16 cellular contexts compared by ENCODE assay signal in the genomic region with DNA sequence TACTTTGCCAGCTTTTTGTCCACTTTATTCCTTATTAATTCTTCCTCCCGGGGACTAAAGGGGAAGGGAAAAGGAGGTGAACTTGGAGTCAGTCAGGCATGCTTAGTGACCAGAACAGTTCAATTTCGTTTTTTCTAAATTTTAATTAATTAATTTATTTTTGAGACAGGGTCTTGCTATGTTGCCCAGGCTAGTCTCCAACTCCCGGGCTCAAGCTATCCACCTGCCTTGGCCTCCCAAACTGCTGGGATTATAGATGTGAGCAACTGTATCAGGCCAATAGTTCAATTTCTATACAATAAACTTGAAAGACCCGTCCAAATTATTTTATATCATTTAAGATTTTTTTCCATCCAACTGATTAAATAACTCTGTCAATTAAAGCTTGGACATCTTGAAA. TPM values are rescaled to one million over a fixed set of nuclear protein-coding genes. Genes with fewer than 3 reads are reported as not detected.
DNase-seq lines count a peak whose midpoint lies in the region; ATAC-seq and TF ChIP-seq lines count a peak whose summit lies in the region.
"Had no signal": no experiment of that assay in that cellular context is flagged by ENCODE, and none has a peak within 500 bp of the region (broad histone marks: within the 10 kb centered on the region; RNA-seq: fewer than 3 reads in every experiment).

No MANE protein-coding gene starts in this region.

- H3K36me3 Mint-ChIP-seq in CD8-positive, alpha-beta memory T cell, result peaks cover 0 to 24% (median 7%) of the 10 kb centered on the region in 3 donors

- H2AFZ ChIP-seq in OCI-LY3 (ENCODE audit: low read depth, low read length), result no peak overlapping the region

- no peaks in the 10 kb centered on the region for H3K27me3 ChIP-seq in CD8-positive, alpha-beta memory T cell (ENCODE audit: insufficient read depth, low read length, poor library complexity, severe bottlenecking)
- H3K27me3 ChIP-seq in OCI-LY3 (ENCODE audit: low read depth, low read length) (no peaks in the 10 kb centered on the region), dorsolateral prefrontal cortex (no peaks in the 10 kb centered on the region), sigmoid colon (no peaks in the 10 kb centered on the region)
- H3K27me3 ChIP-seq: foreskin keratinocyte, stomach had no signal

- no peak for DNase-seq in CD8-positive, alpha-beta memory T cell
- DNase-seq in dorsolateral prefrontal cortex (no peak), sigmoid colon (no peak), NCI-H510A (lab: John Stamatoyannopoulos, UW) (no peak), NCI-H1417 treated with DMSO at 0.1 percent for 48 hours (lab: John Stamatoyannopoulos, UW) (no peak)
- DNase-seq: activated naive CD4-positive, alpha-beta T cell; foreskin keratinocyte; GOT3; NCI-H187 treated with DMSO at 0.1 percent for 48 hours; NCI-H774; stimulated activated CD4-positive, alpha-beta T cell treated with anti-CD3 and anti-CD28 coated beads, Interleukin-4, amount 100 ng/mL, for 24 hours; stomach had no signal

- H3K27ac Mint-ChIP-seq in CD8-positive, alpha-beta memory T cell, result peak overlapping the region in 3 of 8 donors; percentile 85 to 98 (median 92)

- peaks cover 22% of the 10 kb centered on the region for H3K4me1 ChIP-seq in CD8-positive, alpha-beta memory T cell (ENCODE audit: insufficient read depth, low read length)
- H3K4me1 ChIP-seq in OCI-LY3 (ENCODE audit: low read length), result peaks cover 36% of the 10 kb centered on the region
- peaks cover 0 to 37% (median 27%) of the 10 kb centered on the region in 4 donors for H3K4me1 ChIP-seq in sigmoid colon
- H3K4me1 ChIP-seq: foreskin keratinocyte had no signal

- intact Hi-C loops in dorsolateral prefrontal cortex (cut with DNase I), result loop anchor here in 1 of 2 donors (5.0 kb wide), 1 partner anchor 76 kb away; a partner anchor contains a TSS
- intact Hi-C loops in sigmoid colon (cut with DNase I), result loop anchor here (5.0 kb wide), 1 partner anchor 86 kb away; a partner anchor contains a TSS

- POLR2A ChIA-PET in CD8-positive, alpha-beta memory T cell (lab: Charles Lee), result no interaction called here

- H3K4me1 Mint-ChIP-seq in CD8-positive, alpha-beta memory T cell, result peaks cover 37 to 54% (median 48%) of the 10 kb centered on the region in 3 donors

- no peaks in the 10 kb centered on the region for H3K9me3 Mint-ChIP-seq in CD8-positive, alpha-beta memory T cell

- no peak for TF ChIP-seq CTCF in OCI-LY3 (IDR thresholded peaks at IDR 0.05; ENCODE audit: low read depth, low read length)
- no peak for TF ChIP-seq CTCF in dorsolateral prefrontal cortex (IDR thresholded peaks at IDR 0.05 in 54 of 56, conservative IDR thresholded peaks at IDR 0.05 in 2 of 56; ENCODE audit: low read depth in 1 of 56, partially characterized antibody in 56 of 56)
- TF ChIP-seq CTCF in sigmoid colon (IDR thresholded peaks at IDR 0.05), result no peak

- WGBS in sigmoid colon, 2 donors, result 66 to 83% methylated on average over 4 of the region's 4 CpGs

- H3K79me2 ChIP-seq in OCI-LY3 (ENCODE audit: low read length), result peaks cover 18% of the 10 kb centered on the region

- ATAC-seq in HG02840 (IDR thresholded peaks at IDR 0.05; ENCODE audit: low FRiP score, unreplicated experiment), result no peak
- ATAC-seq in HG03442 (IDR thresholded peaks at IDR 0.05; ENCODE audit: unreplicated experiment), result no peak
- ATAC-seq: foreskin keratinocyte had no signal

- peak overlapping the region; percentile 91 for H3K4me2 ChIP-seq in OCI-LY3 (ENCODE audit: low read length)

- H4K20me1 ChIP-seq in OCI-LY3 (ENCODE audit: insufficient read depth, low read length), result peaks cover 14% of the 10 kb centered on the region

- H3K4me3 Mint-ChIP-seq in CD8-positive, alpha-beta memory T cell, result peak overlapping the region in 5 of 7 donors; percentile 97 to 100 (median 100)

- no peaks in the 10 kb centered on the region for H3K9me3 ChIP-seq in CD8-positive, alpha-beta memory T cell (ENCODE audit: low read length)
- H3K9me3 ChIP-seq in OCI-LY3 (ENCODE audit: insufficient read depth, low read length) (no peaks in the 10 kb centered on the region), sigmoid colon (no peaks in the 10 kb centered on the region)
- H3K9me3 ChIP-seq: stomach had no signal

- H3K4me3 ChIP-seq in CD8-positive, alpha-beta memory T cell (ENCODE audit: low read length), result no peak overlapping the region
- H3K4me3 ChIP-seq in OCI-LY3 (ENCODE audit: low read length), result peak overlapping the region; percentile 82; the same call in 1 of the 2 replicates
- peak overlapping the region in 23 of 59 donors; percentile 80 to 100 (median 96) for H3K4me3 ChIP-seq in dorsolateral prefrontal cortex
- H3K4me3 ChIP-seq in sigmoid colon, result no peak overlapping the region

- no peaks in the 10 kb centered on the region for H3K27me3 Mint-ChIP-seq in CD8-positive, alpha-beta memory T cell

- TF ChIP-seq EP300 in sigmoid colon (IDR thresholded peaks at IDR 0.05), result no peak

- no peak for TF ChIP-seq POLR2A in sigmoid colon (IDR thresholded peaks at IDR 0.05)

- H3K27ac ChIP-seq in CD8-positive, alpha-beta memory T cell (ENCODE audit: low read depth, low read length), result no peak overlapping the region
- no peak overlapping the region for H3K27ac ChIP-seq in OCI-LY3 (ENCODE audit: low read length)
- peak overlapping the region in 56 of 59 donors; percentile 86 to 100 (median 98) for H3K27ac ChIP-seq in dorsolateral prefrontal cortex
- peak overlapping the region; percentile 96 to 98 (median 97) for H3K27ac ChIP-seq in sigmoid colon
- H3K27ac ChIP-seq: foreskin keratinocyte, SK-N-MC had no signal

- H3K9ac ChIP-seq in OCI-LY3 (ENCODE audit: low read length), result peak overlapping the region; percentile 84; the same call in 1 of the 2 replicates

- CTCF ChIA-PET in CD8-positive, alpha-beta memory T cell (lab: Charles Lee), result interaction anchor here (0.6 to 1.0 kb wide), 2 partner anchors 14 to 118 kb away, joined by 3 read pairs; no protein-coding TSS in a partner anchor

- peaks cover under 1% of the 10 kb centered on the region for H3K36me3 ChIP-seq in CD8-positive, alpha-beta memory T cell (ENCODE audit: insufficient read depth, low read length)
- peaks cover under 1% of the 10 kb centered on the region for H3K36me3 ChIP-seq in OCI-LY3 (replicated peaks; ENCODE audit: low read depth, low read length)
- H3K36me3 ChIP-seq in sigmoid colon, result peaks cover 0 to 8% (median under 1%) of the 10 kb centered on the region in 4 donors

RNA-seq across cellular contexts. Expression of a gene that starts 1.3 kb away (rescaled TPM):
- 10 to 100 TPM; 35.4 to 36.1 TPM for total RNA-seq in CD8-positive, alpha-beta memory T cell
- polyA plus RNA-seq in CD8-positive, alpha-beta memory T cell, result 13.9 TPM
- total RNA-seq in dorsolateral prefrontal cortex, result 10 to 100 TPM; 32.8 to 92.3 (median 49.6) TPM
- 10 to 100 TPM; 31.8 to 49.9 (median 38.7) TPM for total RNA-seq in sigmoid colon
- polyA plus RNA-seq in sigmoid colon, result 10 to 100 TPM in 1 of 3 donors, 1 to 10 TPM in 2; 3.2 to 12.1 (median 4.2) TPM

RNA-seq across cellular contexts. Expression of a gene that starts 57.8 kb away (rescaled TPM):
- total RNA-seq in CD8-positive, alpha-beta memory T cell, result under 1 TPM; 0.49 to 0.57 TPM
- polyA plus RNA-seq in CD8-positive, alpha-beta memory T cell, result 0.06 TPM
- 10 to 100 TPM in 82 of 120 experiments, 1 to 10 TPM in 38; 4.9 to 25.7 (median 11.7) TPM for total RNA-seq in dorsolateral prefrontal cortex
- total RNA-seq in sigmoid colon, result 1 to 10 TPM in 2 of 4 donors, under 1 TPM in 2; 0.49 to 2.2 (median 0.90) TPM
- 10 to 100 TPM; 33.1 to 65.8 (median 41.4) TPM for polyA plus RNA-seq in sigmoid colon

Comparison
In these comparisons a context has a peak if more than half of its experiments do, and no peak if none do; other contexts are left out.
1. H3K27ac ChIP-seq: peak in dorsolateral prefrontal cortex (56 of 59) and sigmoid colon (4 of 4); none in CD8-positive, alpha-beta memory T cell (single experiment) and OCI-LY3 (single experiment).